1 cellular context compared by ENCODE assay signal in the genomic region with DNA sequence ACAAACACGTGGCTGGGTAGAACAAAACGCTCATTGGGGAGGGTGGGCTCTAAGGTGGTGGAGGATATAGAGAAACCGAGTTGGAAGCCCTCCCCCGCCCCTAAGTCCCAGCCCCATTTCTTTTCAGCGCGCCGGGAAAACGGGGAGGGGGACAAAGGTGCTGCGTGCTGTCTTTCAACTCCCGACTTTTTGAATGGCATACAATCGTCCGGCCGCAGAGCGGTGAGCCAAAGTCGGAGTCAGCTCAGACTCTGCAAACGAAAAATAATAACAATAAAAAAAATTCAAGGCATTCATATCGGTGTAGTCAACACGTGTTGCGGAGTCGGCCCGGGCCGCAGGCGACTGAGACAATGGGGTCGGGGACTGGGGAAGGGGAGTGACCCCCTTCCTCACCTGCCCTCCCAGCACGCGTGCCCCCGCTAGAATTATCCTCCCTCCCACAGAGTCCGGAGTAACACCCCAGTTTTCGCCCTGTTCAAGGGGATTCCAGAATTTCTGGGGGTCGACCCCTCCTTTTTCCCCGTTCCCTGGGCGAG.
TF ChIP-seq lines count a peak whose summit lies in the region.

No MANE protein-coding gene starts in this region.

TF ChIP-seq in HEK293, 187 proteins besides CTCF, POLR2A, EP300 and RAD21 (continued from another document):
- TF ChIP-seq, protein P1, sequence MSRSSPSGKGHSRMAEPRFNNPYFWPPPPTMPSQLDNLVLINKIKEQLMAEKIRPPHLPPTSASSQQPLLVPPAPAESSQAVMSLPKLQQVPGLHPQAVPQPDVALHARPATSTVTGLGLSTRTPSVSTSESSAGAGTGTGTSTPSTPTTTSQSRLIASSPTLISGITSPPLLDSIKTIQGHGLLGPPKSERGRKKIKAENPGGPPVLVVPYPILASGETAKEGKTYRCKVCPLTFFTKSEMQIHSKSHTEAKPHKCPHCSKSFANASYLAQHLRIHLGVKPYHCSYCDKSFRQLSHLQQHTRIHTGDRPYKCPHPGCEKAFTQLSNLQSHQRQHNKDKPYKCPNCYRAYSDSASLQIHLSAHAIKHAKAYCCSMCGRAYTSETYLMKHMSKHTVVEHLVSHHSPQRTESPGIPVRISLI (tag by site-specific recombination; IDR thresholded peaks at IDR 0.05): 0 out of 2 replicates have a peak, but pooled peaks have one; percentile 60
- TF ChIP-seq OVOL3 (tag by site-specific recombination; IDR thresholded peaks at IDR 0.05) (0 out of 2 replicates have a peak, but pooled peaks have one; percentile 9), SCRT2 (tag by site-specific recombination; IDR thresholded peaks at IDR 0.05) (peak; percentile 88), KLF8 (tag by site-specific recombination; IDR thresholded peaks at IDR 0.05) (0 out of 2 replicates have a peak, but pooled peaks have one; percentile 28), ZNF664 (tag by site-specific recombination; IDR thresholded peaks at IDR 0.05) (no peak), ZBTB48 (tag by site-specific recombination; IDR thresholded peaks at IDR 0.05) (0 out of 2 replicates have a peak, but pooled peaks have one; percentile 67), ZNF837 (tag by site-specific recombination; IDR thresholded peaks at IDR 0.05) (0 out of 2 replicates have a peak, but pooled peaks have one; percentile 15), WT1 (tag by site-specific recombination; IDR thresholded peaks at IDR 0.05) (peak; percentile 6; the same call in 1 of the 2 replicates), ZNF623 (tag by site-specific recombination; IDR thresholded peaks at IDR 0.05) (0 out of 2 replicates have a peak, but pooled peaks have one; percentile 13), REPIN1 (tag by site-specific recombination; IDR thresholded peaks at IDR 0.05; ENCODE audit: low read depth) (no peak), ZNF155 (tag by site-specific recombination; IDR thresholded peaks at IDR 0.05) (no peak), SP2 (tag by site-specific recombination; IDR thresholded peaks at IDR 0.05) (peak; percentile 77), ZNF10 (tag by site-specific recombination; IDR thresholded peaks at IDR 0.05) (0 out of 2 replicates have a peak, but pooled peaks have one; percentile 27), ZNF335 (tag by site-specific recombination; conservative IDR thresholded peaks at IDR 0.05) (peak; percentile 59; the same call in 1 of the 2 replicates), IKZF3 (tag by site-specific recombination; IDR thresholded peaks at IDR 0.05) (peak; percentile 25; the same call in 1 of the 2 replicates)
- TF ChIP-seq, protein P2, sequence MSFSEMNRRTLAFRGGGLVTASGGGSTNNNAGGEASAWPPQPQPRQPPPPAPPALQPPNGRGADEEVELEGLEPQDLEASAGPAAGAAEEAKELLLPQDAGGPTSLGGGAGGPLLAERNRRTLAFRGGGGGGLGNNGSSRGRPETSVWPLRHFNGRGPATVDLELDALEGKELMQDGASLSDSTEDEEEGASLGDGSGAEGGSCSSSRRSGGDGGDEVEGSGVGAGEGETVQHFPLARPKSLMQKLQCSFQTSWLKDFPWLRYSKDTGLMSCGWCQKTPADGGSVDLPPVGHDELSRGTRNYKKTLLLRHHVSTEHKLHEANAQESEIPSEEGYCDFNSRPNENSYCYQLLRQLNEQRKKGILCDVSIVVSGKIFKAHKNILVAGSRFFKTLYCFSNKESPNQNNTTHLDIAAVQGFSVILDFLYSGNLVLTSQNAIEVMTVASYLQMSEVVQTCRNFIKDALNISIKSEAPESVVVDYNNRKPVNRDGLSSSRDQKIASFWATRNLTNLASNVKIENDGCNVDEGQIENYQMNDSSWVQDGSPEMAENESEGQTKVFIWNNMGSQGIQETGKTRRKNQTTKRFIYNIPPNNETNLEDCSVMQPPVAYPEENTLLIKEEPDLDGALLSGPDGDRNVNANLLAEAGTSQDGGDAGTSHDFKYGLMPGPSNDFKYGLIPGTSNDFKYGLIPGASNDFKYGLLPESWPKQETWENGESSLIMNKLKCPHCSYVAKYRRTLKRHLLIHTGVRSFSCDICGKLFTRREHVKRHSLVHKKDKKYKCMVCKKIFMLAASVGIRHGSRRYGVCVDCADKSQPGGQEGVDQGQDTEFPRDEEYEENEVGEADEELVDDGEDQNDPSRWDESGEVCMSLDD (tag by site-specific recombination; IDR thresholded peaks at IDR 0.05): peak; percentile 90; the same call in 1 of the 2 replicates
- TF ChIP-seq, protein P3, sequence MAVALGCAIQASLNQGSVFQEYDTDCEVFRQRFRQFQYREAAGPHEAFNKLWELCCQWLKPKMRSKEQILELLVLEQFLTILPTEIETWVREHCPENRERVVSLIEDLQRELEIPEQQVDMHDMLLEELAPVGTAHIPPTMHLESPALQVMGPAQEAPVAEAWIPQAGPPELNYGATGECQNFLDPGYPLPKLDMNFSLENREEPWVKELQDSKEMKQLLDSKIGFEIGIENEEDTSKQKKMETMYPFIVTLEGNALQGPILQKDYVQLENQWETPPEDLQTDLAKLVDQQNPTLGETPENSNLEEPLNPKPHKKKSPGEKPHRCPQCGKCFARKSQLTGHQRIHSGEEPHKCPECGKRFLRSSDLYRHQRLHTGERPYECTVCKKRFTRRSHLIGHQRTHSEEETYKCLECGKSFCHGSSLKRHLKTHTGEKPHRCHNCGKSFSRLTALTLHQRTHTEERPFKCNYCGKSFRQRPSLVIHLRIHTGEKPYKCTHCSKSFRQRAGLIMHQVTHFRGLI (tag by site-specific recombination; IDR thresholded peaks at IDR 0.05): no peak
- TF ChIP-seq, protein P4, sequence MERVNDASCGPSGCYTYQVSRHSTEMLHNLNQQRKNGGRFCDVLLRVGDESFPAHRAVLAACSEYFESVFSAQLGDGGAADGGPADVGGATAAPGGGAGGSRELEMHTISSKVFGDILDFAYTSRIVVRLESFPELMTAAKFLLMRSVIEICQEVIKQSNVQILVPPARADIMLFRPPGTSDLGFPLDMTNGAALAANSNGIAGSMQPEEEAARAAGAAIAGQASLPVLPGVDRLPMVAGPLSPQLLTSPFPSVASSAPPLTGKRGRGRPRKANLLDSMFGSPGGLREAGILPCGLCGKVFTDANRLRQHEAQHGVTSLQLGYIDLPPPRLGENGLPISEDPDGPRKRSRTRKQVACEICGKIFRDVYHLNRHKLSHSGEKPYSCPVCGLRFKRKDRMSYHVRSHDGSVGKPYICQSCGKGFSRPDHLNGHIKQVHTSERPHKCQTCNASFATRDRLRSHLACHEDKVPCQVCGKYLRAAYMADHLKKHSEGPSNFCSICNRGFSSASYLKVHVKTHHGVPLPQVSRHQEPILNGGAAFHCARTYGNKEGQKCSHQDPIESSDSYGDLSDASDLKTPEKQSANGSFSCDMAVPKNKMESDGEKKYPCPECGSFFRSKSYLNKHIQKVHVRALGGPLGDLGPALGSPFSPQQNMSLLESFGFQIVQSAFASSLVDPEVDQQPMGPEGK (tag by site-specific recombination; IDR thresholded peaks at IDR 0.05): peak; percentile 15; the same call in 1 of the 2 replicates
TF ChIP-seq in HEK293: peak in this region for 17.
